8 cellular contexts compared by ENCODE assay signal in genomic region chr6:3139090-3139903, GRCh38. TPM values are rescaled to one million over a fixed set of nuclear protein-coding genes. Genes with fewer than 3 reads are reported as not detected.
DNase-seq lines count a peak whose midpoint lies in the region; ATAC-seq and TF ChIP-seq lines count a peak whose summit lies in the region.

No MANE protein-coding gene starts in this region.

- intact Hi-C loops in natural killer cell (cut with micrococcal nuclease) = no loop called here

- CTCF ChIA-PET in activated naive CD4-positive, alpha-beta T cell treated with anti-CD3 and anti-CD28 coated beads, Interleukin-2, amount 10 ng/mL, durations not matched to agents 7 days and 5 days (lab: Charles Lee) = interaction anchor here (1.3 kb wide), 1 partner anchor 112 kb away, joined by 4 read pairs; no protein-coding TSS in a partner anchor

- H3K9ac ChIP-seq in rectal smooth muscle tissue (ENCODE audit: low read length) = no peak overlapping the region

- H3K9me3 Mint-ChIP-seq in activated naive CD4-positive, alpha-beta T cell treated with anti-CD3 and anti-CD28 coated beads, Interleukin-2, amount 10 ng/mL, durations not matched to agents 7 days and 5 days = no peaks in the 10 kb centered on the region
- H3K9me3 Mint-ChIP-seq in natural killer cell = no peaks in the 10 kb centered on the region

- no peak for ATAC-seq in natural killer cell
- no peak for ATAC-seq in HG03039 (IDR thresholded peaks at IDR 0.05; ENCODE audit: unreplicated experiment)

- H3K27ac Mint-ChIP-seq in activated naive CD4-positive, alpha-beta T cell treated with anti-CD3 and anti-CD28 coated beads, Interleukin-2, amount 10 ng/mL, durations not matched to agents 7 days and 5 days = peak overlapping the region; percentile 42
- no peak overlapping the region for H3K27ac Mint-ChIP-seq in natural killer cell

- peaks cover 2% of the 10 kb centered on the region for H3K36me3 Mint-ChIP-seq in activated naive CD4-positive, alpha-beta T cell treated with anti-CD3 and anti-CD28 coated beads, Interleukin-2, amount 10 ng/mL, durations not matched to agents 7 days and 5 days
- peaks cover 11% of the 10 kb centered on the region for H3K36me3 Mint-ChIP-seq in natural killer cell

- H3K36me3 ChIP-seq in rectal smooth muscle tissue (ENCODE audit: control insufficient read depth, insufficient read depth, low read length) = peaks cover 8% of the 10 kb centered on the region

- H3K4me1 Mint-ChIP-seq in activated naive CD4-positive, alpha-beta T cell treated with anti-CD3 and anti-CD28 coated beads, Interleukin-2, amount 10 ng/mL, durations not matched to agents 7 days and 5 days = peaks cover 8% of the 10 kb centered on the region
- H3K4me1 Mint-ChIP-seq in natural killer cell = no peaks in the 10 kb centered on the region

- H3K4me1 ChIP-seq in rectal smooth muscle tissue (ENCODE audit: control insufficient read depth, insufficient read depth, low read length) = peaks cover 2% of the 10 kb centered on the region

- no peak overlapping the region for H3K4me3 Mint-ChIP-seq in activated naive CD4-positive, alpha-beta T cell treated with anti-CD3 and anti-CD28 coated beads, Interleukin-2, amount 10 ng/mL, durations not matched to agents 7 days and 5 days
- H3K4me3 Mint-ChIP-seq in natural killer cell = no peak overlapping the region

- H3K4me3 ChIP-seq in fibroblast of mammary gland (ENCODE audit: control insufficient read depth, low read depth, low read length) (no peak overlapping the region), rectal smooth muscle tissue (ENCODE audit: low read length) (no peak overlapping the region)

- no peaks in the 10 kb centered on the region for H3K27me3 ChIP-seq in rectal smooth muscle tissue (ENCODE audit: control insufficient read depth, insufficient read depth, low read length)

- DNase-seq in activated naive CD4-positive, alpha-beta T cell treated with anti-CD3 and anti-CD28 coated beads, Interleukin-2, amount 10 ng/mL, durations not matched to agents 7 days and 5 days = no peak
- DNase-seq in activated naive CD4-positive, alpha-beta T cell treated with Interleukin-2 at 50 U/mL for 16 hours = no peak
- DNase-seq in NOMO-1 treated with dmso at 0.1 percent for 144 hours (lab: John Stamatoyannopoulos, UW; ENCODE audit: unreplicated experiment) (peak; percentile 45), fibroblast of mammary gland (ENCODE audit: low read depth) (peak; percentile 85), natural killer cell (no peak), activated T-cell treated with anti-CD3 and anti-CD28 coated beads for 4 hours (no peak)

- H3K27me3 Mint-ChIP-seq in activated naive CD4-positive, alpha-beta T cell treated with anti-CD3 and anti-CD28 coated beads, Interleukin-2, amount 10 ng/mL, durations not matched to agents 7 days and 5 days = no peaks in the 10 kb centered on the region
- no peaks in the 10 kb centered on the region for H3K27me3 Mint-ChIP-seq in natural killer cell (ENCODE audit: low read depth in 2 of 2)

- peak overlapping the region; percentile 1 for H3K27ac ChIP-seq in rectal smooth muscle tissue (ENCODE audit: low read depth, low read length)

- TF ChIP-seq CTCF in fibroblast of mammary gland (conservative IDR thresholded peaks at IDR 0.05; ENCODE audit: control insufficient read depth, insufficient read depth, low read depth, low read length) = no peak
- TF ChIP-seq CTCF in natural killer cell (IDR thresholded peaks at IDR 0.05) = no peak

RNA-seq across cellular contexts. Expression of gene TUBB2A, which starts 18.0 kb away (rescaled TPM):
- total RNA-seq in natural killer cell = 10 to 100 TPM in 2 of 3 donors, 1 to 10 TPM in 1; 9.2 to 13.2 (median 11.4) TPM

RNA-seq across cellular contexts. Expression of gene BPHL, which starts 20.8 kb away (rescaled TPM):
- total RNA-seq in natural killer cell = 1 to 10 TPM; 2.9 to 5.9 (median 5.7) TPM

Comparison
In these comparisons a context has a peak if more than half of its experiments do, and no peak if none do; other contexts are left out.
1. DNase-seq: peak in NOMO-1 treated with dmso at 0.1 percent for 144 hours (single experiment) and fibroblast of mammary gland (single experiment); none in activated naive CD4-positive, alpha-beta T cell treated with anti-CD3 and anti-CD28 coated beads, Interleukin-2, amount 10 ng/mL, durations not matched to agents 7 days and 5 days (single experiment), activated naive CD4-positive, alpha-beta T cell treated with Interleukin-2 at 50 U/mL for 16 hours (single experiment), natural killer cell (single experiment) and activated T-cell treated with anti-CD3 and anti-CD28 coated beads for 4 hours (single experiment).